ENCODE assay signal across 16 cellular contexts in genomic region chr7:37728747-37729146, GRCh38. TPM values are rescaled to one million over a fixed set of nuclear protein-coding genes. Genes with fewer than 3 reads are reported as not detected.
DNase-seq lines count a peak whose midpoint lies in the region; ATAC-seq and TF ChIP-seq lines count a peak whose summit lies in the region.
"Had no signal": no experiment of that assay in that cellular context is flagged by ENCODE, and none has a peak within 500 bp of the region (broad histone marks: within the 10 kb centered on the region; RNA-seq: fewer than 3 reads in every experiment).

No MANE protein-coding gene starts in this region.

- H3K27me3 ChIP-seq in thoracic aorta (replicated peaks; ENCODE audit: insufficient read depth) = no peaks in the 10 kb centered on the region
- no peaks in the 10 kb centered on the region for H3K27me3 ChIP-seq in A673 (replicated peaks; ENCODE audit: insufficient read depth, low read depth, low read length, poor library complexity)

- POLR2A ChIA-PET in A673 (lab: Charles Lee; ENCODE audit: low non-redundant PET) = no interaction called here

- intact Hi-C loops in A673 (cut with micrococcal nuclease; ENCODE audit: unreplicated experiment) = no loop called here

- DNase-seq in SIG-M5 treated with dmso at 0.1 percent for 504 hours (lab: John Stamatoyannopoulos, UW; ENCODE audit: unreplicated experiment) (peak; percentile 48), SIG-M5 (lab: John Stamatoyannopoulos, UW) (no peak), epithelial cell of esophagus (ENCODE audit: low read depth) (peak; percentile 77), thoracic aorta (ENCODE audit: low spot score) (no peak), A673 (ENCODE audit: low spot score) (no peak), NCI-H2081 (lab: John Stamatoyannopoulos, UW) (no peak)
- DNase-seq: activated CD4-positive, alpha-beta T cell treated with anti-CD3 and anti-CD28 coated beads, Interleukin-2, amount 50 U/mL, for 48 hours; activated naive CD4-positive, alpha-beta T cell treated with anti-CD3 and anti-CD28 coated beads for 36 hours; KG1; naive B cell; NCI-H345; SK-N-SH had no signal

- H3K9me3 ChIP-seq in thoracic aorta = no peaks in the 10 kb centered on the region
- H3K9me3 ChIP-seq in A673 (ENCODE audit: low read depth, low read length, poor library complexity, severe bottlenecking) = no peaks in the 10 kb centered on the region

- H3K36me3 ChIP-seq in thoracic aorta (no peaks in the 10 kb centered on the region), A673 (ENCODE audit: insufficient read depth, low read length, poor library complexity, severe bottlenecking) (no peaks in the 10 kb centered on the region)

- BruUV-seq in A673 (replicated peaks; lab: Mats Ljungman, UMichigan) = no TSS peak

- peaks cover 29 to 31% of the 10 kb centered on the region in 2 donors for H3K4me1 ChIP-seq in thoracic aorta (ENCODE audit: control insufficient read depth in 1 of 2, low read depth in 2 of 2)
- H3K4me1 ChIP-seq in A673 (ENCODE audit: insufficient read depth, low read length, poor library complexity, severe bottlenecking) = no peaks in the 10 kb centered on the region

- peak overlapping the region; percentile 61 to 70 for H3K27ac ChIP-seq in thoracic aorta
- no peak overlapping the region for H3K27ac ChIP-seq in A673 (ENCODE audit: low read depth, low read length, poor library complexity, severe bottlenecking)

- CTCF ChIA-PET in A673 (lab: Charles Lee) = no interaction called here

- H3K4me3 ChIP-seq in epithelial cell of esophagus (ENCODE audit: low read length) = no peak overlapping the region
- H3K4me3 ChIP-seq in thoracic aorta = no peak overlapping the region
- no peak overlapping the region for H3K4me3 ChIP-seq in A673 (ENCODE audit: low read depth, low read length, poor library complexity, severe bottlenecking)

- peak; percentile 54 for ATAC-seq in HG03378 (IDR thresholded peaks at IDR 0.05; ENCODE audit: unreplicated experiment)
- ATAC-seq in thoracic aorta (ENCODE audit: insufficient number of reproducible peaks, low FRiP score, low read depth) = peak; percentile 1
- no peak for ATAC-seq in GM18520 (IDR thresholded peaks at IDR 0.05; ENCODE audit: unreplicated experiment)

- TF ChIP-seq CTCF in epithelial cell of esophagus (IDR thresholded peaks at IDR 0.05; ENCODE audit: insufficient read depth, low read depth, low read length, missing control alignments) (no peak), thoracic aorta (IDR thresholded peaks at IDR 0.05) (no peak), A673 (conservative IDR thresholded peaks at IDR 0.05; ENCODE audit: low read depth, low read length) (no peak)

RNA-seq across cellular contexts. Expression of gene GPR141, which starts 45.2 kb away (rescaled TPM):
- total RNA-seq in thoracic aorta (1 to 10 TPM in 1 of 2 donors, not detected in 1; 2.0 TPM), A673 (2021) (not detected in 2 replicates)
- total RNA-seq: A172; activated naive CD4-positive, alpha-beta T cell treated with anti-CD3 and anti-CD28 coated beads for 36 hours; Daoy had no signal

Comparison
In these comparisons a context has a peak if more than half of its experiments do, and no peak if none do; other contexts are left out.
1. DNase-seq: peak in SIG-M5 treated with dmso at 0.1 percent for 504 hours (single experiment) and epithelial cell of esophagus (single experiment); none in SIG-M5 (single experiment), thoracic aorta (single experiment), A673 (single experiment) and NCI-H2081 (0 of 2).